In genomic region chr2:8674420-8675009, GRCh38 we compare ENCODE assay signal across 20 cellular contexts.
"Had no signal": no experiment of that assay in that cellular context is flagged by ENCODE, and none has a peak within 500 bp of the region (broad histone marks: within the 10 kb centered on the region; RNA-seq: fewer than 3 reads in every experiment).

No MANE protein-coding gene starts in this region.

- H3K27me3 ChIP-seq: adrenal gland, ascending aorta, gastroesophageal sphincter, upper lobe of left lung had no signal

- ATAC-seq: effector memory CD8-positive, alpha-beta T cell; gastroesophageal sphincter; heart left ventricle; left colon had no signal

- H3K27ac Mint-ChIP-seq: activated CD4-positive, alpha-beta memory T cell treated with anti-CD3 and anti-CD28 coated beads for 36 hours; activated naive CD8-positive, alpha-beta T cell; effector memory CD8-positive, alpha-beta T cell; memory B cell; naive B cell had no signal

- H3K4me3 ChIP-seq: adrenal gland, ascending aorta, esophagus squamous epithelium, gastroesophageal sphincter, heart left ventricle, prostate gland, thoracic aorta, upper lobe of left lung had no signal

- H3K36me3 ChIP-seq: adrenal gland, ascending aorta, brain microvascular endothelial cell, esophagus squamous epithelium, gastroesophageal sphincter, heart left ventricle, prostate gland, thoracic aorta, upper lobe of left lung had no signal

- DNase-seq: activated CD4-positive, alpha-beta memory T cell treated with anti-CD3 and anti-CD28 coated beads for 36 hours; activated CD4-positive, alpha-beta T cell treated with anti-CD3 and anti-CD28 coated beads for 48 hours; activated gamma-delta T cell treated with Interleukin-2 at 50 U/mL for 16 hours; brain microvascular endothelial cell; central memory CD4-positive, alpha-beta T cell; effector memory CD8-positive, alpha-beta T cell; esophagus squamous epithelium; left colon; naive B cell; stimulated activated CD4-positive, alpha-beta T cell treated with anti-CD3 and anti-CD28 coated beads, Interleukin-4, amount 100 ng/mL, for 24 hours; stimulated activated naive CD4-positive, alpha-beta T cell treated with Interleukin-2 at 50 U/mL for 16 hours; upper lobe of left lung had no signal

- H3K27ac ChIP-seq: adrenal gland, ascending aorta, brain microvascular endothelial cell, esophagus squamous epithelium, heart left ventricle, prostate gland, thoracic aorta, upper lobe of left lung had no signal

- H3K9me3 ChIP-seq: adrenal gland, prostate gland had no signal

- H3K4me3 Mint-ChIP-seq: activated CD4-positive, alpha-beta memory T cell treated with anti-CD3 and anti-CD28 coated beads for 36 hours; activated naive CD8-positive, alpha-beta T cell; effector memory CD8-positive, alpha-beta T cell; memory B cell; naive B cell had no signal
